8 cellular contexts compared by ENCODE assay signal in genomic region chr6:6684365-6684833, GRCh38.
A peak's percentile ranks its signal among the peaks of the same experiment; 100 is the strongest.
DNase-seq lines count a peak whose midpoint lies in the region; ATAC-seq, FAIRE-seq and TF ChIP-seq lines count a peak whose summit lies in the region.

No MANE protein-coding gene starts in this region.

- H2AFZ ChIP-seq in GM12878 (ENCODE audit: control insufficient read depth, low read depth, low read length) = peak overlapping the region; percentile 16

- no peaks in the 10 kb centered on the region for H4K20me1 ChIP-seq in GM12878 (ENCODE audit: control insufficient read depth, insufficient read depth)

- no peak for TF ChIP-seq CTCF in GM12878 (IDR thresholded peaks at IDR 0.05 in 2 of 3, conservative IDR thresholded peaks at IDR 0.05 in 1 of 3; ENCODE audit: control insufficient read depth in 2 of 3, extremely low read depth in 1 of 3, insufficient read depth in 1 of 3, low read depth in 3 of 3, low read length in 3 of 3)

- BruUV-seq in GM12878 (replicated peaks; lab: Mats Ljungman, UMichigan) = no TSS peak

- FAIRE-seq in GM12878 (lab: Jason Lieb, UNC) = peak; percentile 99
- no peak for FAIRE-seq in RCC 7860 (lab: Jason Lieb, UNC)

- no peaks in the 10 kb centered on the region for H3K36me3 Mint-ChIP-seq in CD4-positive, alpha-beta memory T cell

- peak overlapping the region in 5 of 8 donors; percentile 8 to 61 (median 53) for H3K4me3 Mint-ChIP-seq in CD4-positive, alpha-beta memory T cell

- H3K9ac ChIP-seq in GM12878 (ENCODE audit: control insufficient read depth, insufficient read depth, low read length) = no peak overlapping the region

- under 1% methylated on average over 11 of the region's 11 CpGs for WGBS in GM12878 (ENCODE audit: insufficient coverage, insufficient replicate concordance, low lambda C conversion rate, missing lambda C conversion rate)

- peak; percentile 75 for TF ChIP-seq POLR2A in GM12878 (IDR thresholded peaks at IDR 0.05; ENCODE audit: low read depth, low read length)

- no peak overlapping the region for H3K4me3 ChIP-seq in CD4-positive, alpha-beta memory T cell (ENCODE audit: low read length in 2 of 2)
- H3K4me3 ChIP-seq in GM12878 = peak overlapping the region; percentile 34; the same call in 1 of the 2 replicates

- TF ChIP-seq EP300 in GM12878 (IDR thresholded peaks at IDR 0.05; ENCODE audit: borderline replicate concordance in 1 of 2, control insufficient read depth in 1 of 2, low read depth in 2 of 2, low read length in 2 of 2) = peak; percentile 93 to 94

- no peak overlapping the region for H3K27ac ChIP-seq in CD4-positive, alpha-beta memory T cell (ENCODE audit: low read depth, low read length)
- H3K27ac ChIP-seq in GM12878 (ENCODE audit: control insufficient read depth, insufficient read depth) = peak overlapping the region; percentile 81

- peak overlapping the region; percentile 81 for H3K4me2 ChIP-seq in GM12878 (ENCODE audit: control insufficient read depth, insufficient read depth)

- RAD21 ChIA-PET in GM12878 (lab: Charles Lee; ENCODE audit: unreplicated experiment) = interaction anchor here (0.8 to 4.1 kb wide), 17 partner anchors 9 to 593 kb away, joined by 3 to 18 read pairs (median 5); partner anchors contain the start of gene LY86

- CTCF ChIA-PET in CD4-positive, alpha-beta memory T cell (lab: Charles Lee; ENCODE audit: partially characterized antibody) = interaction anchor here (1.8 kb wide), 1 partner anchor 8 kb away, joined by 6 read pairs; no protein-coding TSS in a partner anchor
- CTCF ChIA-PET in GM12878 (lab: Yijun Ruan, JAX) = interaction anchor here (0.7 to 5.1 kb wide), 15 partner anchors 9 to 559 kb away, joined by 3 to 35 read pairs (median 3); partner anchors contain the start of genes LY86 and RREB1

- no peaks in the 10 kb centered on the region for H3K9me3 Mint-ChIP-seq in CD4-positive, alpha-beta memory T cell

- peak overlapping the region in 3 of 7 donors; percentile 3 to 85 (median 62) for H3K27ac Mint-ChIP-seq in CD4-positive, alpha-beta memory T cell

- peak in 1 of 5 donors; percentile 3 for DNase-seq in CD4-positive, alpha-beta memory T cell
- DNase-seq in GM19240 (ENCODE audit: insufficient read length, low spot score) = peak; percentile 65
- DNase-seq in GM12878 (ENCODE audit: low read depth, low spot score) = peak; percentile 99
- DNase-seq in islet precursor cell = no peak
- no peak for DNase-seq in NCI-H446 (lab: John Stamatoyannopoulos, UW)
- no peak for DNase-seq in RCC 7860 (ENCODE audit: low spot score)
- no peak for DNase-seq in NCI-H1048 (lab: John Stamatoyannopoulos, UW)

- POLR2A ChIA-PET in CD4-positive, alpha-beta memory T cell (lab: Charles Lee; ENCODE audit: partially characterized antibody) = no interaction called here
- POLR2A ChIA-PET in GM12878 (lab: Charles Lee) = interaction anchor here (0.5 to 1.4 kb wide), 6 partner anchors 10 to 116 kb away, joined by 3 to 5 read pairs (median 3); no protein-coding TSS in a partner anchor

- peaks cover 9% of the 10 kb centered on the region for H3K4me1 ChIP-seq in CD4-positive, alpha-beta memory T cell (ENCODE audit: insufficient read depth, low read length)
- peaks cover 38% of the 10 kb centered on the region for H3K4me1 ChIP-seq in GM12878 (ENCODE audit: control insufficient read depth, insufficient read depth, low read length)

- H3K27me3 Mint-ChIP-seq in CD4-positive, alpha-beta memory T cell = peaks cover 4 to 7% of the 10 kb centered on the region in 2 donors

- TF ChIP-seq RAD21 in GM12878 (IDR thresholded peaks at IDR 0.05; ENCODE audit: insufficient read depth, low read depth, low read length) = no peak

- intact Hi-C loops in CD4-positive, alpha-beta memory T cell (cut with micrococcal nuclease) = no loop called here
- intact Hi-C loops in GM12878 (cut with micrococcal nuclease; ENCODE audit: unreplicated experiment) = loop anchor here (1.0 to 10.0 kb wide), 6 partner anchors 42 to 930 kb away; partner anchors contain the start of gene LY86

- SMC1A ChIA-PET in GM12878 (lab: Charles Lee; ENCODE audit: uncharacterized antibody, unreplicated experiment) = interaction anchor here (0.8 to 3.9 kb wide), 22 partner anchors 10 to 554 kb away, joined by 3 to 30 read pairs (median 4); partner anchors contain the start of gene LY86

- no peaks in the 10 kb centered on the region for H3K79me2 ChIP-seq in GM12878 (ENCODE audit: control insufficient read depth, insufficient read depth, low read length)

- ATAC-seq in HG03108 (IDR thresholded peaks at IDR 0.05; ENCODE audit: unreplicated experiment) (peak; percentile 77), GM12878 (peak; percentile 95)

- peaks cover 9 to 16% (median 13%) of the 10 kb centered on the region in 4 donors for H3K4me1 Mint-ChIP-seq in CD4-positive, alpha-beta memory T cell

- H3K9me3 ChIP-seq in CD4-positive, alpha-beta memory T cell (ENCODE audit: control insufficient read depth in 1 of 2, low read length in 2 of 2) = no peaks in the 10 kb centered on the region
- peaks cover 10% of the 10 kb centered on the region; the same call in 2 of the 3 replicates for H3K9me3 ChIP-seq in GM12878 (replicated peaks; ENCODE audit: control insufficient read depth, insufficient read depth, low read length)

- no peaks in the 10 kb centered on the region for H3K27me3 ChIP-seq in CD4-positive, alpha-beta memory T cell (ENCODE audit: insufficient read depth, low read length)
- H3K27me3 ChIP-seq in GM12878 (replicated peaks in 1 of 2; ENCODE audit: control insufficient read depth in 2 of 2, insufficient read depth in 2 of 2, low read length in 1 of 2) = no peaks in the 10 kb centered on the region

- H3K36me3 ChIP-seq in CD4-positive, alpha-beta memory T cell (ENCODE audit: insufficient read depth, low read length) = no peaks in the 10 kb centered on the region
- H3K36me3 ChIP-seq in GM12878 (ENCODE audit: control insufficient read depth in 2 of 2, insufficient read depth in 2 of 2, low read length in 1 of 2) = no peaks in the 10 kb centered on the region

- in situ Hi-C loops in GM12878 (cut with MboI) = no loop called here

TF ChIP-seq in GM12878, 131 proteins besides CTCF, POLR2A, EP300 and RAD21 (continues in another document):
- TF ChIP-seq CBX5 (IDR thresholded peaks at IDR 0.05; ENCODE audit: low read depth) (0 out of 2 replicates have a peak, but pooled peaks have one; percentile 45), BRCA1 (IDR thresholded peaks at IDR 0.05; ENCODE audit: low read depth, low read length) (no peak), TAF1 (IDR thresholded peaks at IDR 0.05; ENCODE audit: borderline replicate concordance, low read depth, low read length) (peak; percentile 85), GABPA (IDR thresholded peaks at IDR 0.05; ENCODE audit: low read depth) (no peak), BCL3 (IDR thresholded peaks at IDR 0.05; ENCODE audit: borderline replicate concordance, insufficient read depth, low read depth, low read length, poor library complexity, severe bottlenecking) (peak; percentile 83), CHD1 (IDR thresholded peaks at IDR 0.05; ENCODE audit: low read depth, low read length) (no peak), FOS (IDR thresholded peaks at IDR 0.05; ENCODE audit: borderline replicate concordance, extremely low read depth, insufficient read length) (no peak), IKZF1 (conservative IDR thresholded peaks at IDR 0.05) (peak; percentile 87), TARDBP (IDR thresholded peaks at IDR 0.05; ENCODE audit: borderline replicate concordance) (peak; percentile 18; the same call in 1 of the 2 replicates), STAT3 (IDR thresholded peaks at IDR 0.05; ENCODE audit: low read depth, low read length) (no peak), WRNIP1 (IDR thresholded peaks at IDR 0.05; ENCODE audit: borderline replicate concordance, low read depth, low read length) (no peak)
- TF ChIP-seq, protein P1, sequence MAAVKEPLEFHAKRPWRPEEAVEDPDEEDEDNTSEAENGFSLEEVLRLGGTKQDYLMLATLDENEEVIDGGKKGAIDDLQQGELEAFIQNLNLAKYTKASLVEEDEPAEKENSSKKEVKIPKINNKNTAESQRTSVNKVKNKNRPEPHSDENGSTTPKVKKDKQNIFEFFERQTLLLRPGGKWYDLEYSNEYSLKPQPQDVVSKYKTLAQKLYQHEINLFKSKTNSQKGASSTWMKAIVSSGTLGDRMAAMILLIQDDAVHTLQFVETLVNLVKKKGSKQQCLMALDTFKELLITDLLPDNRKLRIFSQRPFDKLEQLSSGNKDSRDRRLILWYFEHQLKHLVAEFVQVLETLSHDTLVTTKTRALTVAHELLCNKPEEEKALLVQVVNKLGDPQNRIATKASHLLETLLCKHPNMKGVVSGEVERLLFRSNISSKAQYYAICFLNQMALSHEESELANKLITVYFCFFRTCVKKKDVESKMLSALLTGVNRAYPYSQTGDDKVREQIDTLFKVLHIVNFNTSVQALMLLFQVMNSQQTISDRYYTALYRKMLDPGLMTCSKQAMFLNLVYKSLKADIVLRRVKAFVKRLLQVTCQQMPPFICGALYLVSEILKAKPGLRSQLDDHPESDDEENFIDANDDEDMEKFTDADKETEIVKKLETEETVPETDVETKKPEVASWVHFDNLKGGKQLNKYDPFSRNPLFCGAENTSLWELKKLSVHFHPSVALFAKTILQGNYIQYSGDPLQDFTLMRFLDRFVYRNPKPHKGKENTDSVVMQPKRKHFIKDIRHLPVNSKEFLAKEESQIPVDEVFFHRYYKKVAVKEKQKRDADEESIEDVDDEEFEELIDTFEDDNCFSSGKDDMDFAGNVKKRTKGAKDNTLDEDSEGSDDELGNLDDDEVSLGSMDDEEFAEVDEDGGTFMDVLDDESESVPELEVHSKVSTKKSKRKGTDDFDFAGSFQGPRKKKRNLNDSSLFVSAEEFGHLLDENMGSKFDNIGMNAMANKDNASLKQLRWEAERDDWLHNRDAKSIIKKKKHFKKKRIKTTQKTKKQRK (IDR thresholded peaks at IDR 0.05; ENCODE audit: low read depth, low read length) = no peak

Comparison
In these comparisons a context has a peak if more than half of its experiments do, and no peak if none do; other contexts are left out.
1. DNase-seq: peak in GM19240 (single experiment) and GM12878 (single experiment); none in islet precursor cell (single experiment), NCI-H446 (0 of 2), RCC 7860 (single experiment) and NCI-H1048 (single experiment).